9 cellular contexts compared by ENCODE assay signal in genomic region chr4:138405934-138406567, GRCh38.
DNase-seq lines count a peak whose midpoint lies in the region; ATAC-seq and TF ChIP-seq lines count a peak whose summit lies in the region.
"Had no signal": no experiment of that assay in that cellular context is flagged by ENCODE, and none has a peak within 500 bp of the region (broad histone marks: within the 10 kb centered on the region; RNA-seq: fewer than 3 reads in every experiment).

No MANE protein-coding gene starts in this region.

- H3K27ac Mint-ChIP-seq in activated T-helper 2 cell treated with anti-CD3 and anti-CD28 coated beads, Interferon-gamma antibody, Interleukin-2, Interleukin-4, amounts not matched to agents 10 μg/mL and 5 μg/mL and 100 μg/mL, durations not matched to agents 14 hours and 24 hours and 36 hours, result no peak overlapping the region

- H3K4me2 ChIP-seq in trophoblast cell (ENCODE audit: low read length), result no peak overlapping the region

- H3K9me3 ChIP-seq in trophoblast cell (ENCODE audit: insufficient read depth, low read depth, low read length), result no peaks in the 10 kb centered on the region
- no peaks in the 10 kb centered on the region for H3K9me3 ChIP-seq in BE2C

- H2AK5ac ChIP-seq in trophoblast cell (ENCODE audit: low read length), result no peak overlapping the region

- no peak overlapping the region for H4K8ac ChIP-seq in trophoblast cell (ENCODE audit: low read depth, low read length)

- H3K36me3 ChIP-seq in trophoblast cell (ENCODE audit: control insufficient read depth in 1 of 2, insufficient read depth in 2 of 2, low read length in 2 of 2) (no peaks in the 10 kb centered on the region), BE2C (no peaks in the 10 kb centered on the region)

- no peak overlapping the region for H3K4me3 ChIP-seq in trophoblast cell (ENCODE audit: low read depth, low read length)
- H3K4me3 ChIP-seq in BE2C (ENCODE audit: low read depth, low read length), result no peak overlapping the region

- no peaks in the 10 kb centered on the region for H3K79me2 ChIP-seq in trophoblast cell (ENCODE audit: control insufficient read depth, insufficient read depth, low read length, poor library complexity)

- H3K4me3 Mint-ChIP-seq in activated T-helper 2 cell treated with anti-CD3 and anti-CD28 coated beads, Interferon-gamma antibody, Interleukin-2, Interleukin-4, amounts not matched to agents 10 μg/mL and 5 μg/mL and 100 μg/mL, durations not matched to agents 14 hours and 24 hours and 36 hours (ENCODE audit: low read depth), result no peak overlapping the region

- H2AFZ ChIP-seq in trophoblast cell (ENCODE audit: insufficient read depth, low read length, poor library complexity), result no peak overlapping the region

- ATAC-seq in GM18909 (IDR thresholded peaks at IDR 0.05; ENCODE audit: poor library complexity, unreplicated experiment), result peak; percentile 80
- ATAC-seq in HG03025 (IDR thresholded peaks at IDR 0.05; ENCODE audit: low FRiP score, unreplicated experiment), result peak; percentile 66

- H4K91ac ChIP-seq in trophoblast cell (ENCODE audit: low read depth, low read length), result no peak overlapping the region

- H3K4me1 Mint-ChIP-seq in activated T-helper 2 cell treated with anti-CD3 and anti-CD28 coated beads, Interferon-gamma antibody, Interleukin-2, Interleukin-4, amounts not matched to agents 10 μg/mL and 5 μg/mL and 100 μg/mL, durations not matched to agents 14 hours and 24 hours and 36 hours (ENCODE audit: low read depth), result no peaks in the 10 kb centered on the region

- H3K36me3 Mint-ChIP-seq in activated T-helper 2 cell treated with anti-CD3 and anti-CD28 coated beads, Interferon-gamma antibody, Interleukin-2, Interleukin-4, amounts not matched to agents 10 μg/mL and 5 μg/mL and 100 μg/mL, durations not matched to agents 14 hours and 24 hours and 36 hours (ENCODE audit: low read depth), result no peaks in the 10 kb centered on the region

- peaks cover 0 to 3% of the 10 kb centered on the region in 2 experiments for H3K4me1 ChIP-seq in trophoblast cell (ENCODE audit: control insufficient read depth in 1 of 2, insufficient read depth in 2 of 2, low read length in 2 of 2)
- no peaks in the 10 kb centered on the region for H3K4me1 ChIP-seq in BE2C

- WGBS in trophoblast cell (ENCODE audit: extremely low coverage, insufficient coverage, insufficient read length), result no CpG with 5 or more reads among the region's 1 CpG

- TF ChIP-seq CTCF in BE2C (IDR thresholded peaks at IDR 0.05; ENCODE audit: low read depth, low read length), result no peak

- DNase-seq in RPMI8226 (peak; percentile 16), trophoblast cell (peak; percentile 35 to 62), BE2C (no peak), inferior parietal cortex (ENCODE audit: extremely low spot score) (no peak)
- DNase-seq in activated CD4-positive, alpha-beta T cell treated with anti-CD3 and anti-CD28 coated beads for 48 hours, result no peak
- DNase-seq in activated T-helper 2 cell treated with anti-CD3 and anti-CD28 coated beads, Interferon-gamma antibody, Interleukin-2, Interleukin-4, amounts not matched to agents 10 μg/mL and 5 μg/mL and 100 μg/mL, durations not matched to agents 14 hours and 24 hours and 36 hours (ENCODE audit: low spot score), result no peak
- DNase-seq: retina had no signal

- no peak overlapping the region for H4K12ac ChIP-seq in trophoblast cell (ENCODE audit: low read depth, low read length)

- H3K23ac ChIP-seq in trophoblast cell (ENCODE audit: low read length), result no peak overlapping the region

- H3K18ac ChIP-seq in trophoblast cell (ENCODE audit: low read length), result no peak overlapping the region

- no peaks in the 10 kb centered on the region for H3K27me3 ChIP-seq in trophoblast cell (ENCODE audit: insufficient read depth, low read length)
- H3K27me3 ChIP-seq in BE2C, result no peaks in the 10 kb centered on the region

- H3K27me3 Mint-ChIP-seq in activated T-helper 2 cell treated with anti-CD3 and anti-CD28 coated beads, Interferon-gamma antibody, Interleukin-2, Interleukin-4, amounts not matched to agents 10 μg/mL and 5 μg/mL and 100 μg/mL, durations not matched to agents 14 hours and 24 hours and 36 hours (ENCODE audit: low read depth), result no peaks in the 10 kb centered on the region

- no peak overlapping the region for H3K9ac ChIP-seq in trophoblast cell (ENCODE audit: low read length)

- no peaks in the 10 kb centered on the region for H3K79me1 ChIP-seq in trophoblast cell (ENCODE audit: low read length)

- no peak overlapping the region for H2BK5ac ChIP-seq in trophoblast cell (ENCODE audit: low read depth, low read length, poor library complexity)

- H3K27ac ChIP-seq in trophoblast cell (ENCODE audit: low read depth, low read length), result no peak overlapping the region

- no peaks in the 10 kb centered on the region for H3K9me3 Mint-ChIP-seq in activated T-helper 2 cell treated with anti-CD3 and anti-CD28 coated beads, Interferon-gamma antibody, Interleukin-2, Interleukin-4, amounts not matched to agents 10 μg/mL and 5 μg/mL and 100 μg/mL, durations not matched to agents 14 hours and 24 hours and 36 hours

- no peak overlapping the region for H3K4ac ChIP-seq in trophoblast cell (ENCODE audit: low read depth, low read length)

- no peak overlapping the region for H3K14ac ChIP-seq in trophoblast cell (ENCODE audit: low read length)

- intact Hi-C loops in activated T-helper 2 cell treated with anti-CD3 and anti-CD28 coated beads, Interferon-gamma antibody, Interleukin-2, Interleukin-4, amounts not matched to agents 10 μg/mL and 5 μg/mL and 100 μg/mL, durations not matched to agents 14 hours and 24 hours and 36 hours (cut with micrococcal nuclease), result no loop called here

- no peak overlapping the region for H2BK120ac ChIP-seq in trophoblast cell (ENCODE audit: insufficient read depth, low read length, poor library complexity)

- no peak overlapping the region for H2BK12ac ChIP-seq in trophoblast cell (ENCODE audit: low read length)

Comparison
In these comparisons a context has a peak if more than half of its experiments do, and no peak if none do; other contexts are left out.
1. DNase-seq: peak in RPMI8226 (single experiment) and trophoblast cell (2 of 2); none in activated CD4-positive, alpha-beta T cell treated with anti-CD3 and anti-CD28 coated beads for 48 hours (single experiment), activated T-helper 2 cell treated with anti-CD3 and anti-CD28 coated beads, Interferon-gamma antibody, Interleukin-2, Interleukin-4, amounts not matched to agents 10 μg/mL and 5 μg/mL and 100 μg/mL, durations not matched to agents 14 hours and 24 hours and 36 hours (single experiment), BE2C (single experiment) and inferior parietal cortex (single experiment).